10 cellular contexts compared by ENCODE assay signal in the genomic region with DNA sequence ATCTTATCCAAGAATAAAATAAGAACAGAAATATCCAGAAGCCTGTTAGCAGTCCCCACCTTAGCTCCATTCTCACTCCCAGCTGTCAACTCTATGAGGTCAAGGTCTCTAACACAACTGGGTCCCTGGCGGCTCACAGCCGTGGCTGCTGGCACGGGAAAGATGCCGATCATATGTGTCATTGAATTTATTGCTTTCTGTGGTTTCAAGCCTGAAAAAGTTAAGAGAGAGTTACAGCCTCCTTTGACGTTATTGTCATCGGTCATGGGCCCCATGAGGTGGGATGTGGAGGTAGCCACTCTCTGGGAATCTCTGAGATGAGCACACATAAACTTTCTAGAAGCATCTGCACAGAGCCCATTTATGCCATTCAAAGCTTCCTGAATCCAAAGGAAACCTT. TPM values are rescaled to one million over a fixed set of nuclear protein-coding genes. Genes with fewer than 3 reads are reported as not detected.
A peak's percentile ranks its signal among the peaks of the same experiment; 100 is the strongest.
DNase-seq lines count a peak whose midpoint lies in the region; ATAC-seq and TF ChIP-seq lines count a peak whose summit lies in the region.
"Had no signal": no experiment of that assay in that cellular context is flagged by ENCODE, and none has a peak within 500 bp of the region (broad histone marks: within the 10 kb centered on the region; RNA-seq: fewer than 3 reads in every experiment).

No MANE protein-coding gene starts in this region.

- no peak overlapping the region; the same call in 1 of the 2 replicates for H3K4me3 ChIP-seq in PC-9
- no peak overlapping the region for H3K4me3 ChIP-seq in trophoblast cell (ENCODE audit: low read depth, low read length)

- intact Hi-C loops in PC-9 (cut with micrococcal nuclease; ENCODE audit: unreplicated experiment) = loop anchor here (1.0 to 5.0 kb wide), 3 partner anchors 9 to 74 kb away; no protein-coding TSS in a partner anchor

- no peak overlapping the region for H2BK12ac ChIP-seq in trophoblast cell (ENCODE audit: low read length)

- H2AFZ ChIP-seq in PC-9 = no peak overlapping the region
- no peak overlapping the region for H2AFZ ChIP-seq in trophoblast cell (ENCODE audit: insufficient read depth, low read length, poor library complexity)

- H3K27ac ChIP-seq in PC-9 = peak overlapping the region; percentile 91
- peak overlapping the region; percentile 83 for H3K27ac ChIP-seq in trophoblast cell (ENCODE audit: low read depth, low read length)

- H3K79me1 ChIP-seq in trophoblast cell (ENCODE audit: low read length) = peaks cover 18% of the 10 kb centered on the region

- POLR2A ChIA-PET in PC-9 (lab: Charles Lee; ENCODE audit: unreplicated experiment) = no interaction called here

- no CpG with 5 or more reads among the region's 6 CpGs for WGBS in trophoblast cell (ENCODE audit: extremely low coverage, insufficient coverage, insufficient read length)

- no peak overlapping the region for H2BK5ac ChIP-seq in trophoblast cell (ENCODE audit: low read depth, low read length, poor library complexity)

- peak overlapping the region; percentile 69 for H3K4me2 ChIP-seq in PC-9
- H3K4me2 ChIP-seq in trophoblast cell (ENCODE audit: low read length) = no peak overlapping the region

- H3K36me3 ChIP-seq in PC-9 (ENCODE audit: low read depth) (no peaks in the 10 kb centered on the region), trophoblast cell (ENCODE audit: control insufficient read depth in 1 of 2, insufficient read depth in 2 of 2, low read length in 2 of 2) (no peaks in the 10 kb centered on the region)

- H2BK120ac ChIP-seq in trophoblast cell (ENCODE audit: insufficient read depth, low read length, poor library complexity) = no peak overlapping the region

- peak; percentile 48 for DNase-seq in ELF-1 (ENCODE audit: low read depth, low spot score)
- DNase-seq in PC-9 = peak; percentile 79 to 91
- DNase-seq in dermis blood vessel endothelial cell = peak; percentile 78
- DNase-seq in trophoblast cell = peak; percentile 74 to 87
- no peak for DNase-seq in midbrain (lab: John Stamatoyannopoulos, UW)
- DNase-seq in NCI-H82 treated with DMSO at 0.1 percent for 48 hours (lab: John Stamatoyannopoulos, UW; ENCODE audit: unreplicated experiment) = no peak
- no peak for DNase-seq in stimulated activated CD8-positive, alpha-beta memory T cell treated with anti-CD3 and anti-CD28 coated beads, Interleukin-4, amount 100 ng/mL, for 48 hours
- DNase-seq: activated effector memory CD4-positive, alpha-beta T cell treated with anti-CD3 and anti-CD28 coated beads, Interleukin-2, amount 50 U/mL, for 16 hours; NCI-H510A treated with DMSO at 0.1 percent for 48 hours had no signal

- H3F3A ChIP-seq in PC-9 (ENCODE audit: insufficient read depth, low read depth) = peaks cover 58% of the 10 kb centered on the region

- H3K4ac ChIP-seq in trophoblast cell (ENCODE audit: low read depth, low read length) = no peak overlapping the region

- no peak overlapping the region for H4K91ac ChIP-seq in trophoblast cell (ENCODE audit: low read depth, low read length)

- TF ChIP-seq CTCF in PC-9 (conservative IDR thresholded peaks at IDR 0.05) = no peak

- H2AK5ac ChIP-seq in trophoblast cell (ENCODE audit: low read length) = no peak overlapping the region

- no peaks in the 10 kb centered on the region for H3K9me2 ChIP-seq in PC-9 (ENCODE audit: insufficient read depth)

- H4K20me1 ChIP-seq in PC-9 (ENCODE audit: insufficient read depth) = no peaks in the 10 kb centered on the region

- ATAC-seq in GM19023 (IDR thresholded peaks at IDR 0.05; ENCODE audit: unreplicated experiment) = no peak

- H3K4me1 ChIP-seq in PC-9 (replicated peaks; ENCODE audit: insufficient read depth) (peaks cover 66% of the 10 kb centered on the region), trophoblast cell (ENCODE audit: control insufficient read depth in 1 of 2, insufficient read depth in 2 of 2, low read length in 2 of 2) (peaks cover 15 to 19% of the 10 kb centered on the region in 2 experiments)

- CTCF ChIA-PET in PC-9 (lab: Charles Lee) = no interaction called here

- H3K9me3 ChIP-seq in PC-9 (ENCODE audit: insufficient read depth, low read depth) (no peaks in the 10 kb centered on the region), trophoblast cell (ENCODE audit: insufficient read depth, low read depth, low read length) (no peaks in the 10 kb centered on the region)

- no peak overlapping the region for H3K18ac ChIP-seq in trophoblast cell (ENCODE audit: low read length)

- no peak overlapping the region for H3K23ac ChIP-seq in trophoblast cell (ENCODE audit: low read length)

- H3K14ac ChIP-seq in trophoblast cell (ENCODE audit: low read length) = no peak overlapping the region

- no peak overlapping the region for H4K12ac ChIP-seq in trophoblast cell (ENCODE audit: low read depth, low read length)

- no TSS peak for BruUV-seq in PC-9 (replicated peaks; lab: Mats Ljungman, UMichigan)

- H3K79me2 ChIP-seq in PC-9 (ENCODE audit: low read depth) (no peaks in the 10 kb centered on the region), trophoblast cell (ENCODE audit: control insufficient read depth, insufficient read depth, low read length, poor library complexity) (peaks cover 2% of the 10 kb centered on the region)

- no peak overlapping the region for H4K8ac ChIP-seq in trophoblast cell (ENCODE audit: low read depth, low read length)

- no peak overlapping the region for H3K9ac ChIP-seq in trophoblast cell (ENCODE audit: low read length)

- H3K27me3 ChIP-seq in PC-9 (ENCODE audit: insufficient read depth, low read depth) (no peaks in the 10 kb centered on the region), trophoblast cell (ENCODE audit: insufficient read depth, low read length) (no peaks in the 10 kb centered on the region)

RNA-seq across cellular contexts. Expression of a gene that starts 28.7 kb away (rescaled TPM):
- 10.0 and 11.8 TPM in 2 replicates for total RNA-seq in PC-9 (2021)
- 38.5 and 43.3 TPM in 2 replicates for total RNA-seq in dermis blood vessel endothelial cell
- polyA plus RNA-seq in trophoblast cell (2013) = 2.1 and 2.3 TPM in 2 replicates

Comparison
In these comparisons a context has a peak if more than half of its experiments do, and no peak if none do; other contexts are left out.
1. DNase-seq: peak in ELF-1 (single experiment), PC-9 (2 of 2), dermis blood vessel endothelial cell (single experiment) and trophoblast cell (2 of 2); none in midbrain (single experiment), NCI-H82 treated with DMSO at 0.1 percent for 48 hours (single experiment) and stimulated activated CD8-positive, alpha-beta memory T cell treated with anti-CD3 and anti-CD28 coated beads, Interleukin-4, amount 100 ng/mL, for 48 hours (single experiment).